8 cellular contexts compared by ENCODE assay signal in the genomic region with DNA sequence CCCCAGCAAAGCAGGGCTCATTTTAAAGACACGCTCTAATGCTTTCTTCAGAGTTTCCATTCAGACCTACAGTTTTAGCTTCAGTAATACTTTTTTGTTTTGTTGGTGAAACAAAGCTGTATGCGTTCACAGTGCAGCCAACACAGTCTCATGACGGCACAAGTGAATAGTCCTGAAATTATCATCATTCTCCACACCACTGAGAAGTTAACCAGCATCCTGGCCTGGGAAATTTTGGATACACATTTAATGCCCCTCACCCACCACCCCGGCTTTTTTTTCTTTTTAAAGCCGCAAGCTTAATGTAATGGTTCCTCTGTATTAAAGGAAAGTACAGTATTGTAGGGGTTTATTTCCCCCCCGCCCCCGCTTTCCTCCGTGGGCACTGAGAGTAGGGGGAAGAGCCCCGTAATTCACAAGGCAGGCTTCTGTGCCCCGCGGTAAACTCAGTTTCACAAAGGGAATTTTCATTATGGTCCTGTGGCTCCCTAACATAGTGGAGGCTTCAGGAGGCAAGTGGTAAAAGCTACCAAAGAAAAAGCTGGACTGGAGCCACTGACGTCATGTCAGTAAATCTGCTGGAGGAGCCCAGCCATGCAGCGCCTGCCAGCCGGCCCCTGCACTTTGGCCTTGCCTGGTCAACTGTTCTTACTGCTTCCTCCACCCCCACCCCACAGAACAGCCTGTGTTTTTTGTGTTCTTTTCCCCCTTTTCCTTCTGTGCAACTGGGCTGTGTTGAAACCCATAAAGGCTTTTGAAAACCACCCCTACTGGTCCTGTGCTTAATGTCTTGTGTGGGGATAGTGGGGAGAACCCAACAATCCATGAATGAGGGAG. TPM values are rescaled to one million over a fixed set of nuclear protein-coding genes. Genes with fewer than 3 reads are reported as not detected.
DNase-seq lines count a peak whose midpoint lies in the region; ATAC-seq and TF ChIP-seq lines count a peak whose summit lies in the region.

No MANE protein-coding gene starts in this region.

- no peaks in the 10 kb centered on the region for H3K9me3 ChIP-seq in ectodermal cell (ENCODE audit: control insufficient read depth, low read length)
- H3K9me3 ChIP-seq in upper lobe of right lung: no peaks in the 10 kb centered on the region

- H3K36me3 ChIP-seq in ectodermal cell (ENCODE audit: control insufficient read depth, insufficient read depth, low read length) (no peaks in the 10 kb centered on the region), upper lobe of right lung (no peaks in the 10 kb centered on the region)

- H3K27me3 ChIP-seq in ectodermal cell (ENCODE audit: control insufficient read depth, insufficient read depth, low read length, poor library complexity, severe bottlenecking): no peaks in the 10 kb centered on the region
- no peaks in the 10 kb centered on the region for H3K27me3 ChIP-seq in upper lobe of right lung

- no peak for TF ChIP-seq CTCF in upper lobe of right lung (IDR thresholded peaks at IDR 0.05)

- H3K4me1 ChIP-seq in ectodermal cell (ENCODE audit: control insufficient read depth, insufficient read depth, low read length) (peaks cover 61% of the 10 kb centered on the region), upper lobe of right lung (peaks cover 47% of the 10 kb centered on the region)

- H3K4me3 ChIP-seq in ectodermal cell (ENCODE audit: insufficient read depth, low read depth, low read length) (no peak overlapping the region), upper lobe of right lung (no peak overlapping the region)

- 63 to 68% methylated on average over 13 to 14 of the region's 14 CpGs for WGBS in ectodermal cell, 2 experiments

- H3K27ac ChIP-seq in ectodermal cell (ENCODE audit: insufficient read depth, low read depth, low read length, poor library complexity, severe bottlenecking) (peak overlapping the region; percentile 75), upper lobe of right lung (peak overlapping the region; percentile 82)

- intact Hi-C loops in upper lobe of right lung (cut with DNase I): no loop called here

- ATAC-seq in upper lobe of right lung: peak; percentile 71
- no peak for ATAC-seq in GM21825 (IDR thresholded peaks at IDR 0.05; ENCODE audit: unreplicated experiment)

- DNase-seq in D341Med (ENCODE audit: low spot score) (peak; percentile 47), NCI-H82 (lab: John Stamatoyannopoulos, UW) (peak; percentile 55), mesenteric fat pad (ENCODE audit: low spot score) (peak; percentile 92), upper lobe of right lung (peak; percentile 82), T-helper 1 cell (no peak)
- no peak for DNase-seq in stimulated activated CD4-positive, alpha-beta T cell treated with anti-CD3 and anti-CD28 coated beads, Interleukin-15, amount 100 ng/mL, for 24 hours

RNA-seq across cellular contexts. Expression of a gene that starts 18.2 kb away (rescaled TPM):
- polyA plus RNA-seq in ectodermal cell (2013, experiment 1 of 4): 109 TPM
- polyA plus RNA-seq in ectodermal cell (2013, experiment 2 of 4): 109 TPM
- polyA plus RNA-seq in ectodermal cell (2013, experiment 3 of 4): 86.7 TPM
- 104 TPM for polyA plus RNA-seq in ectodermal cell (2013, experiment 4 of 4)
- total RNA-seq in mesenteric fat pad (150 TPM), upper lobe of right lung (72.3 TPM)

Comparison
In these comparisons a context has a peak if more than half of its experiments do, and no peak if none do; other contexts are left out.
1. DNase-seq: peak in D341Med (single experiment), NCI-H82 (single experiment), mesenteric fat pad (single experiment) and upper lobe of right lung (single experiment); none in T-helper 1 cell (0 of 5) and stimulated activated CD4-positive, alpha-beta T cell treated with anti-CD3 and anti-CD28 coated beads, Interleukin-15, amount 100 ng/mL, for 24 hours (single experiment).